1 cellular context compared by ENCODE assay signal in the genomic region with DNA sequence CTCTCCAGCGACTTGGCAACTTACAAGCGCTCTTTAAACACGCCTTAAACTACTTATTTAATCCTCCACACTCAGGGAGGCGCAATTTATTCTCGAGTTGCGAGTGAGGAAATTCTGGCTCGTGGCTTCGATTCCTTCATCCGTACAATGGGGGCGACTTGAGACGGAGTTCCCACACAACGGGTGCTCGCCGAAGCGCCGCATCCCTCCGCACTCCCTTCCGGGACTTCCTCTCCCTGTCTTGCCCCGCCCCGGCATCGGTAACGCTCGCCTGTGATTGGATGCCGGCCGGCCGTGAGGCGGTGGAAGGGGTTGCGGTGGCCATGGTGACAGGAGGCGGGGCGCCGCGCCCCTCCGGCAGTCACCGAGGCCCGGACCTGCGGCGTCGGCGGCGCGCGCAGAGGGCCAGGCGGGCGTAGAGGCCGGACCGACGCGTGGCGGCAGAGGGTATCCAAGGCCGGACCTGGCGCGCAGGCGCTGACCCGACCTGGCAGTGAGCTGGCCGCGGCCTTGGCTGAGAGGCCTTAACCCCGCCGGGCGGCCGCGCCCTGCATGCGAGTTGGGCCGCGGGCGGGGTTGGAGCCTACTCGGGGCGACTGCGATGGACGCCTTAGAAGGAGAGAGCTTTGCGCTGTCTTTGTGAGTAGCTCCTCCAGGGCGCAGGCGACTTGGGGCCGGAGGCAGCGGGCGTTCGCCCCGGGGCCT.
TF ChIP-seq lines count a peak whose summit lies in the region.

A gene (plus strand): TSS at position 493 of the 705 bp plus-strand sequence. CDS start 109 bp downstream, at position 602.

TF ChIP-seq in K562, 482 proteins besides CTCF, POLR2A, EP300 and RAD21 (continued from another document and continues in another):
- TF ChIP-seq PTBP1 (IDR thresholded peaks at IDR 0.05; ENCODE audit: low read depth, low read length) = no peak
- TF ChIP-seq, protein P1, sequence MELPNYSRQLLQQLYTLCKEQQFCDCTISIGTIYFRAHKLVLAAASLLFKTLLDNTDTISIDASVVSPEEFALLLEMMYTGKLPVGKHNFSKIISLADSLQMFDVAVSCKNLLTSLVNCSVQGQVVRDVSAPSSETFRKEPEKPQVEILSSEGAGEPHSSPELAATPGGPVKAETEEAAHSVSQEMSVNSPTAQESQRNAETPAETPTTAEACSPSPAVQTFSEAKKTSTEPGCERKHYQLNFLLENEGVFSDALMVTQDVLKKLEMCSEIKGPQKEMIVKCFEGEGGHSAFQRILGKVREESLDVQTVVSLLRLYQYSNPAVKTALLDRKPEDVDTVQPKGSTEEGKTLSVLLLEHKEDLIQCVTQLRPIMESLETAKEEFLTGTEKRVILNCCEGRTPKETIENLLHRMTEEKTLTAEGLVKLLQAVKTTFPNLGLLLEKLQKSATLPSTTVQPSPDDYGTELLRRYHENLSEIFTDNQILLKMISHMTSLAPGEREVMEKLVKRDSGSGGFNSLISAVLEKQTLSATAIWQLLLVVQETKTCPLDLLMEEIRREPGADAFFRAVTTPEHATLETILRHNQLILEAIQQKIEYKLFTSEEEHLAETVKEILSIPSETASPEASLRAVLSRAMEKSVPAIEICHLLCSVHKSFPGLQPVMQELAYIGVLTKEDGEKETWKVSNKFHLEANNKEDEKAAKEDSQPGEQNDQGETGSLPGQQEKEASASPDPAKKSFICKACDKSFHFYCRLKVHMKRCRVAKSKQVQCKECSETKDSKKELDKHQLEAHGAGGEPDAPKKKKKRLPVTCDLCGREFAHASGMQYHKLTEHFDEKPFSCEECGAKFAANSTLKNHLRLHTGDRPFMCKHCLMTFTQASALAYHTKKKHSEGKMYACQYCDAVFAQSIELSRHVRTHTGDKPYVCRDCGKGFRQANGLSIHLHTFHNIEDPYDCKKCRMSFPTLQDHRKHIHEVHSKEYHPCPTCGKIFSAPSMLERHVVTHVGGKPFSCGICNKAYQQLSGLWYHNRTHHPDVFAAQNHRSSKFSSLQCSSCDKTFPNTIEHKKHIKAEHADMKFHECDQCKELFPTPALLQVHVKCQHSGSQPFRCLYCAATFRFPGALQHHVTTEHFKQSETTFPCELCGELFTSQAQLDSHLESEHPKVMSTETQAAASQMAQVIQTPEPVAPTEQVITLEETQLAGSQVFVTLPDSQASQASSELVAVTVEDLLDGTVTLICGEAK (IDR thresholded peaks at IDR 0.05) = peak; percentile 78
- TF ChIP-seq, protein P1 (CRISPR knock-in tag; IDR thresholded peaks at IDR 0.05) = no peak
- no peak for TF ChIP-seq RHOXF2B (CRISPR knock-in tag; conservative IDR thresholded peaks at IDR 0.05)
- no peak for TF ChIP-seq NCOA2 (IDR thresholded peaks at IDR 0.05; ENCODE audit: partially characterized antibody in 2 of 2)
- TF ChIP-seq SETDB1 (IDR thresholded peaks at IDR 0.05; ENCODE audit: low read length) = no peak
- TF ChIP-seq SREBF1 (IDR thresholded peaks at IDR 0.05; ENCODE audit: borderline replicate concordance, low read depth, low read length) = no peak
- TF ChIP-seq ELF2 (CRISPR knock-in tag; IDR thresholded peaks at IDR 0.05) = peak; percentile 74
- no peak for TF ChIP-seq ZNF696 (CRISPR knock-in tag; conservative IDR thresholded peaks at IDR 0.05)
- TF ChIP-seq, protein P2, sequence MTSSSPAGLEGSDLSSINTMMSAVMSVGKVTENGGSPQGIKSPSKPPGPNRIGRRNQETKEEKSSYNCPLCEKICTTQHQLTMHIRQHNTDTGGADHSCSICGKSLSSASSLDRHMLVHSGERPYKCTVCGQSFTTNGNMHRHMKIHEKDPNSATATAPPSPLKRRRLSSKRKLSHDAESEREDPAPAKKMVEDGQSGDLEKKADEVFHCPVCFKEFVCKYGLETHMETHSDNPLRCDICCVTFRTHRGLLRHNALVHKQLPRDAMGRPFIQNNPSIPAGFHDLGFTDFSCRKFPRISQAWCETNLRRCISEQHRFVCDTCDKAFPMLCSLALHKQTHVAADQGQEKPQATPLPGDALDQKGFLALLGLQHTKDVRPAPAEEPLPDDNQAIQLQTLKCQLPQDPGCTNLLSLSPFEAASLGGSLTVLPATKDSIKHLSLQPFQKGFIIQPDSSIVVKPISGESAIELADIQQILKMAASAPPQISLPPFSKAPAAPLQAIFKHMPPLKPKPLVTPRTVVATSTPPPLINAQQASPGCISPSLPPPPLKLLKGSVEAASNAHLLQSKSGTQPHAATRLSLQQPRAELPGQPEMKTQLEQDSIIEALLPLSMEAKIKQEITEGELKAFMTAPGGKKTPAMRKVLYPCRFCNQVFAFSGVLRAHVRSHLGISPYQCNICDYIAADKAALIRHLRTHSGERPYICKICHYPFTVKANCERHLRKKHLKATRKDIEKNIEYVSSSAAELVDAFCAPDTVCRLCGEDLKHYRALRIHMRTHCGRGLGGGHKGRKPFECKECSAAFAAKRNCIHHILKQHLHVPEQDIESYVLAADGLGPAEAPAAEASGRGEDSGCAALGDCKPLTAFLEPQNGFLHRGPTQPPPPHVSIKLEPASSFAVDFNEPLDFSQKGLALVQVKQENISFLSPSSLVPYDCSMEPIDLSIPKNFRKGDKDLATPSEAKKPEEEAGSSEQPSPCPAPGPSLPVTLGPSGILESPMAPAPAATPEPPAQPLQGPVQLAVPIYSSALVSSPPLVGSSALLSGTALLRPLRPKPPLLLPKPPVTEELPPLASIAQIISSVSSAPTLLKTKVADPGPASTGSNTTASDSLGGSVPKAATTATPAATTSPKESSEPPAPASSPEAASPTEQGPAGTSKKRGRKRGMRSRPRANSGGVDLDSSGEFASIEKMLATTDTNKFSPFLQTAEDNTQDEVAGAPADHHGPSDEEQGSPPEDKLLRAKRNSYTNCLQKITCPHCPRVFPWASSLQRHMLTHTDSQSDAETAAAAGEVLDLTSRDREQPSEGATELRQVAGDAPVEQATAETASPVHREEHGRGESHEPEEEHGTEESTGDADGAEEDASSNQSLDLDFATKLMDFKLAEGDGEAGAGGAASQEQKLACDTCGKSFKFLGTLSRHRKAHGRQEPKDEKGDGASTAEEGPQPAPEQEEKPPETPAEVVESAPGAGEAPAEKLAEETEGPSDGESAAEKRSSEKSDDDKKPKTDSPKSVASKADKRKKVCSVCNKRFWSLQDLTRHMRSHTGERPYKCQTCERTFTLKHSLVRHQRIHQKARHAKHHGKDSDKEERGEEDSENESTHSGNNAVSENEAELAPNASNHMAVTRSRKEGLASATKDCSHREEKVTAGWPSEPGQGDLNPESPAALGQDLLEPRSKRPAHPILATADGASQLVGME (CRISPR knock-in tag; IDR thresholded peaks at IDR 0.05) = peak; percentile 85; the same call in 1 of the 2 replicates
- TF ChIP-seq, protein P3, sequence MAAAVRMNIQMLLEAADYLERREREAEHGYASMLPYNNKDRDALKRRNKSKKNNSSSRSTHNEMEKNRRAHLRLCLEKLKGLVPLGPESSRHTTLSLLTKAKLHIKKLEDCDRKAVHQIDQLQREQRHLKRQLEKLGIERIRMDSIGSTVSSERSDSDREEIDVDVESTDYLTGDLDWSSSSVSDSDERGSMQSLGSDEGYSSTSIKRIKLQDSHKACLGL (CRISPR knock-in tag; IDR thresholded peaks at IDR 0.05; ENCODE audit: borderline replicate concordance, poor library complexity, severe bottlenecking) = no peak
- TF ChIP-seq, protein P4, sequence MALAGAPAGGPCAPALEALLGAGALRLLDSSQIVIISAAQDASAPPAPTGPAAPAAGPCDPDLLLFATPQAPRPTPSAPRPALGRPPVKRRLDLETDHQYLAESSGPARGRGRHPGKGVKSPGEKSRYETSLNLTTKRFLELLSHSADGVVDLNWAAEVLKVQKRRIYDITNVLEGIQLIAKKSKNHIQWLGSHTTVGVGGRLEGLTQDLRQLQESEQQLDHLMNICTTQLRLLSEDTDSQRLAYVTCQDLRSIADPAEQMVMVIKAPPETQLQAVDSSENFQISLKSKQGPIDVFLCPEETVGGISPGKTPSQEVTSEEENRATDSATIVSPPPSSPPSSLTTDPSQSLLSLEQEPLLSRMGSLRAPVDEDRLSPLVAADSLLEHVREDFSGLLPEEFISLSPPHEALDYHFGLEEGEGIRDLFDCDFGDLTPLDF (CRISPR knock-in tag; IDR thresholded peaks at IDR 0.05) = no peak
- 0 out of 2 replicates have a peak, but pooled peaks have one; percentile 54 for TF ChIP-seq HNRNPL (IDR thresholded peaks at IDR 0.05; ENCODE audit: low read depth, low read length)
- TF ChIP-seq KDM5B (IDR thresholded peaks at IDR 0.05; ENCODE audit: insufficient replicate concordance, low read depth, low read length) = peak; percentile 75
- TF ChIP-seq STAT5A (IDR thresholded peaks at IDR 0.05; ENCODE audit: borderline replicate concordance, low read length) = no peak
- TF ChIP-seq RCOR1 (IDR thresholded peaks at IDR 0.05; ENCODE audit: borderline replicate concordance in 1 of 2, low read depth in 2 of 2, low read length in 2 of 2) = peak in 1 of 2 experiments; percentile 87; a peak in 2 of 4 replicates
- no peak for TF ChIP-seq ZNF75A (CRISPR knock-in tag; IDR thresholded peaks at IDR 0.05)
- peak; percentile 72 for TF ChIP-seq RBBP5 (IDR thresholded peaks at IDR 0.05; ENCODE audit: borderline replicate concordance, insufficient read depth, low read length, poor library complexity, severe bottlenecking)
- 0 out of 2 replicates have a peak, but pooled peaks have one; percentile 16 for TF ChIP-seq SAFB (IDR thresholded peaks at IDR 0.05; ENCODE audit: borderline replicate concordance, low read depth, low read length)
- TF ChIP-seq RFX5 (IDR thresholded peaks at IDR 0.05; ENCODE audit: low read depth, low read length) = no peak
- no peak for TF ChIP-seq LEF1 (IDR thresholded peaks at IDR 0.05)
- TF ChIP-seq, protein P5, sequence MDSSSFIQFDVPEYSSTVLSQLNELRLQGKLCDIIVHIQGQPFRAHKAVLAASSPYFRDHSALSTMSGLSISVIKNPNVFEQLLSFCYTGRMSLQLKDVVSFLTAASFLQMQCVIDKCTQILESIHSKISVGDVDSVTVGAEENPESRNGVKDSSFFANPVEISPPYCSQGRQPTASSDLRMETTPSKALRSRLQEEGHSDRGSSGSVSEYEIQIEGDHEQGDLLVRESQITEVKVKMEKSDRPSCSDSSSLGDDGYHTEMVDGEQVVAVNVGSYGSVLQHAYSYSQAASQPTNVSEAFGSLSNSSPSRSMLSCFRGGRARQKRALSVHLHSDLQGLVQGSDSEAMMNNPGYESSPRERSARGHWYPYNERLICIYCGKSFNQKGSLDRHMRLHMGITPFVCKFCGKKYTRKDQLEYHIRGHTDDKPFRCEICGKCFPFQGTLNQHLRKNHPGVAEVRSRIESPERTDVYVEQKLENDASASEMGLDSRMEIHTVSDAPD (CRISPR knock-in tag; IDR thresholded peaks at IDR 0.05) = no peak
- TF ChIP-seq ATF7 (IDR thresholded peaks at IDR 0.05) = peak; percentile 86
- TF ChIP-seq TEAD4 (IDR thresholded peaks at IDR 0.05; ENCODE audit: low read length) = peak; percentile 48; the same call in 1 of the 2 replicates
- TF ChIP-seq TEAD4 (CRISPR knock-in tag; IDR thresholded peaks at IDR 0.05; ENCODE audit: borderline replicate concordance) = no peak
- peak; percentile 78 for TF ChIP-seq FIP1L1 (IDR thresholded peaks at IDR 0.05; ENCODE audit: low read depth, low read length, poor library complexity, severe bottlenecking)
- peak; percentile 51 for TF ChIP-seq PHF20 (IDR thresholded peaks at IDR 0.05; ENCODE audit: partially characterized antibody)
- 0 out of 2 replicates have a peak, but pooled peaks have one; percentile 3 for TF ChIP-seq RAD51 (IDR thresholded peaks at IDR 0.05; ENCODE audit: borderline replicate concordance, low read depth)
- peak; percentile 82; the same call in 1 of the 2 replicates for TF ChIP-seq SP1 (CRISPR knock-in tag; IDR thresholded peaks at IDR 0.05)
- TF ChIP-seq CEBPB (tag; IDR thresholded peaks at IDR 0.05) = no peak
- TF ChIP-seq CXXC5 (CRISPR knock-in tag; IDR thresholded peaks at IDR 0.05) = peak; percentile 92
- peak; percentile 77 for TF ChIP-seq MEIS2 (IDR thresholded peaks at IDR 0.05; ENCODE audit: partially characterized antibody)
- peak; percentile 80 for TF ChIP-seq CCNT2 (IDR thresholded peaks at IDR 0.05; ENCODE audit: borderline replicate concordance, extremely low read depth, insufficient read length, low read depth, low read length)
- TF ChIP-seq TAF9B (IDR thresholded peaks at IDR 0.05; ENCODE audit: partially characterized antibody) = peak; percentile 18
- TF ChIP-seq, protein P6, sequence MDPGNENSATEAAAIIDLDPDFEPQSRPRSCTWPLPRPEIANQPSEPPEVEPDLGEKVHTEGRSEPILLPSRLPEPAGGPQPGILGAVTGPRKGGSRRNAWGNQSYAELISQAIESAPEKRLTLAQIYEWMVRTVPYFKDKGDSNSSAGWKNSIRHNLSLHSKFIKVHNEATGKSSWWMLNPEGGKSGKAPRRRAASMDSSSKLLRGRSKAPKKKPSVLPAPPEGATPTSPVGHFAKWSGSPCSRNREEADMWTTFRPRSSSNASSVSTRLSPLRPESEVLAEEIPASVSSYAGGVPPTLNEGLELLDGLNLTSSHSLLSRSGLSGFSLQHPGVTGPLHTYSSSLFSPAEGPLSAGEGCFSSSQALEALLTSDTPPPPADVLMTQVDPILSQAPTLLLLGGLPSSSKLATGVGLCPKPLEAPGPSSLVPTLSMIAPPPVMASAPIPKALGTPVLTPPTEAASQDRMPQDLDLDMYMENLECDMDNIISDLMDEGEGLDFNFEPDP (CRISPR knock-in tag; IDR thresholded peaks at IDR 0.05) = no peak
- TF ChIP-seq, protein P7, sequence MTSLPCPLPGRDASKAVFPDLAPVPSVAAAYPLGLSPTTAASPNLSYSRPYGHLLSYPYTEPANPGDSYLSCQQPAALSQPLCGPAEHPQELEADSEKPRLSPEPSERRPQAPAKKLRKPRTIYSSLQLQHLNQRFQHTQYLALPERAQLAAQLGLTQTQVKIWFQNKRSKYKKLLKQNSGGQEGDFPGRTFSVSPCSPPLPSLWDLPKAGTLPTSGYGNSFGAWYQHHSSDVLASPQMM (CRISPR knock-in tag; IDR thresholded peaks at IDR 0.05) = no peak
- TF ChIP-seq OTX1 (CRISPR knock-in tag; IDR thresholded peaks at IDR 0.05) = 0 out of 2 replicates have a peak, but pooled peaks have one; percentile 63
- no peak for TF ChIP-seq ZNF174 (CRISPR knock-in tag; IDR thresholded peaks at IDR 0.05)
